ENCODE assay signal across 10 cellular contexts in the genomic region with DNA sequence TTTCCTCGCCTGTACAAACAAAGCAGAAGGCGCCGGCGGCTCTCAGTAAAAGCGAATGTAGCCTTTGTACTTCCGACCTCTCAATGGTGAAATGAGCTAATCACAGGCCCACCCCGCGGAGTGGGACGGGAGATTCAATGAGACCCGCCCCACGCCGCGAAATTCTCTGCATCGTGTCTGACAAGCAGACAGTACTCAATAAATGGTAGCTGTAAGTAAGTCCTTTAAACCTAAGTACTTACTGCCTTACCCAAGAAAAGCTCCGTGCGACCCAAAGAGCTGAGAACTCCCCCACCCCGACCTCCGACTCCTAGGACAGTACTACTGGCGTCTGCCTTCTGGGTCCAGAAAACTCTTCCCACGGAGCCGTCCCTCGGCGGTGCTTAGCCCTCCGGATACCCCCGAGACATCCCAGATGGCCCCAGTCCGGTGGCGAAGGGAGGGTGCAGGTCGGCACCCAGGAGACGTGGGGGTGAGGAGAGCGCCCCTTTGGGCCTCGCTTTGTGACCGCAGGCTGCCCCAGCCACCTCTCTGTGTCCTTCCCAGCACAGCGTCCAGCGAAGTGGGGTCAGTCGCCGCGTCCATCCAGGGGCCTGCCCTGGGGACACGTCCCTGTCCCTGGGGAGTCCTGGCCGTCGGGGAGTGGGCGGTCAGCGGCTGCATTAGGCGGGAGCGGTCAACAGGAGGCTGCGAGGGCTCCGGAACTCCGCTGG. TPM values are rescaled to one million over a fixed set of nuclear protein-coding genes. Genes with fewer than 3 reads are reported as not detected.
A peak's percentile ranks its signal among the peaks of the same experiment; 100 is the strongest.
DNase-seq lines count a peak whose midpoint lies in the region; ATAC-seq, FAIRE-seq and TF ChIP-seq lines count a peak whose summit lies in the region.
"Had no signal": no experiment of that assay in that cellular context is flagged by ENCODE, and none has a peak within 500 bp of the region (broad histone marks: within the 10 kb centered on the region; RNA-seq: fewer than 3 reads in every experiment).

No MANE protein-coding gene starts in this region.

- peaks cover 5% of the 10 kb centered on the region for H3K4me1 Mint-ChIP-seq in activated naive CD4-positive, alpha-beta T cell treated with anti-CD3 and anti-CD28 coated beads, Interleukin-2, amount 10 ng/mL, durations not matched to agents 7 days and 5 days

- no peak overlapping the region for H3K4me2 ChIP-seq in mesenchymal stem cell (ENCODE audit: low read length, poor library complexity, severe bottlenecking)

- peak overlapping the region; percentile 59 for H2BK120ac ChIP-seq in mesenchymal stem cell (ENCODE audit: low read depth, low read length)

- H3K4me1 ChIP-seq in body of pancreas (peaks cover 54% of the 10 kb centered on the region), mesenchymal stem cell (ENCODE audit: control insufficient read depth, insufficient read depth, low read depth, low read length) (peaks cover 39% of the 10 kb centered on the region), transverse colon (peaks cover 0 to 21% (median 13%) of the 10 kb centered on the region in 4 donors)

- no peak overlapping the region for H3K23ac ChIP-seq in mesenchymal stem cell (ENCODE audit: low read length in 2 of 2)

- peak overlapping the region; percentile 28 to 92 for H2BK12ac ChIP-seq in mesenchymal stem cell (ENCODE audit: low read length in 2 of 2)

- H2AK5ac ChIP-seq in mesenchymal stem cell (ENCODE audit: low read length, severe bottlenecking) = peak overlapping the region; percentile 39

- peak overlapping the region; percentile 27 for H4K8ac ChIP-seq in mesenchymal stem cell (ENCODE audit: low read length)

- TF ChIP-seq EP300 in transverse colon (IDR thresholded peaks at IDR 0.05; ENCODE audit: low read depth) = no peak

- no peaks in the 10 kb centered on the region for H3K27me3 ChIP-seq in body of pancreas
- H3K27me3 ChIP-seq in mesenchymal stem cell (ENCODE audit: control insufficient read depth in 1 of 2, insufficient read depth in 1 of 2, low read length in 2 of 2) = peaks cover 3 to 17% of the 10 kb centered on the region in 2 experiments
- peaks cover 37% of the 10 kb centered on the region for H3K27me3 ChIP-seq in transverse colon

- no peak for DNase-seq in activated naive CD4-positive, alpha-beta T cell treated with anti-CD3 and anti-CD28 coated beads, Interleukin-2, amount 10 ng/mL, durations not matched to agents 7 days and 5 days
- DNase-seq in activated naive CD4-positive, alpha-beta T cell treated with anti-CD3 and anti-CD28 coated beads, Interleukin-2, amount 50 U/mL, for 16 hours = no peak
- peak in 1 of 4 donors; percentile 46 for DNase-seq in body of pancreas
- DNase-seq in mesenchymal stem cell = peak; percentile 31
- DNase-seq in transverse colon = no peak
- no peak for DNase-seq in RCC 7860 (ENCODE audit: low spot score)
- DNase-seq in T1000 (lab: John Stamatoyannopoulos, UW) = no peak
- no peak for DNase-seq in kidney glomerular epithelial cell (lab: John Stamatoyannopoulos, UW)
- DNase-seq: effector CD8-positive, alpha-beta T cell had no signal

- H3K27ac ChIP-seq in body of pancreas (peak overlapping the region; percentile 75 to 84 (median 83)), mesenchymal stem cell (ENCODE audit: low read length, poor library complexity, severe bottlenecking) (no peak overlapping the region), transverse colon (peak overlapping the region; percentile 63 to 75 (median 70))

- no peak overlapping the region for H2AFZ ChIP-seq in mesenchymal stem cell (ENCODE audit: low read depth, low read length)

- no peaks in the 10 kb centered on the region for H3K9me3 Mint-ChIP-seq in activated naive CD4-positive, alpha-beta T cell treated with anti-CD3 and anti-CD28 coated beads, Interleukin-2, amount 10 ng/mL, durations not matched to agents 7 days and 5 days

- FAIRE-seq in RCC 7860 (lab: Jason Lieb, UNC) = no peak

- 37 to 52% methylated on average over 42 to 45 of the region's 47 CpGs for WGBS in body of pancreas, 2 donors
- WGBS in mesenchymal stem cell = 49% methylated on average over 44 of the region's 47 CpGs
- WGBS in transverse colon (ENCODE audit: low coverage in 1 of 2), 2 donors = 52% methylated on average over 45 of the region's 47 CpGs; no CpG with 5 or more reads in 1 of the 2 donors

- peaks cover 8% of the 10 kb centered on the region for H3K79me1 ChIP-seq in mesenchymal stem cell (replicated peaks; ENCODE audit: low read length, poor library complexity, severe bottlenecking)

- H3K4me3 ChIP-seq in body of pancreas (no peak overlapping the region), mesenchymal stem cell (ENCODE audit: insufficient read depth in 1 of 2, low read depth in 1 of 2, low read length in 2 of 2) (peak overlapping the region; percentile 33 to 76), transverse colon (peak overlapping the region in 2 of 4 donors; percentile 52 to 56)

- H3K36me3 Mint-ChIP-seq in activated naive CD4-positive, alpha-beta T cell treated with anti-CD3 and anti-CD28 coated beads, Interleukin-2, amount 10 ng/mL, durations not matched to agents 7 days and 5 days = no peaks in the 10 kb centered on the region
- H3K36me3 Mint-ChIP-seq: CD4-positive, CD25-positive, alpha-beta regulatory T cell had no signal

- peak overlapping the region; percentile 58 for H3K9ac ChIP-seq in mesenchymal stem cell (ENCODE audit: low read length)

- TF ChIP-seq POLR2A in body of pancreas (IDR thresholded peaks at IDR 0.05) = no peak
- TF ChIP-seq POLR2A in transverse colon (IDR thresholded peaks at IDR 0.05) = no peak

- peaks cover 72% of the 10 kb centered on the region for H3K27me3 Mint-ChIP-seq in activated naive CD4-positive, alpha-beta T cell treated with anti-CD3 and anti-CD28 coated beads, Interleukin-2, amount 10 ng/mL, durations not matched to agents 7 days and 5 days

- intact Hi-C loops in body of pancreas (cut with DNase I) = loop anchor here (10.0 kb wide), 1 partner anchor 71 kb away; no protein-coding TSS in a partner anchor
- intact Hi-C loops in transverse colon (cut with DNase I; ENCODE audit: low total_unique reads) = loop anchor here (1.0 to 10.0 kb wide), 3 partner anchors 61 to 714 kb away; no protein-coding TSS in a partner anchor

- H2BK5ac ChIP-seq in mesenchymal stem cell (ENCODE audit: low read depth, low read length, poor library complexity, severe bottlenecking) = no peak overlapping the region

- H3K27ac Mint-ChIP-seq in activated naive CD4-positive, alpha-beta T cell treated with anti-CD3 and anti-CD28 coated beads, Interleukin-2, amount 10 ng/mL, durations not matched to agents 7 days and 5 days = no peak overlapping the region
- H3K27ac Mint-ChIP-seq: CD4-positive, CD25-positive, alpha-beta regulatory T cell had no signal

- no peaks in the 10 kb centered on the region for H3K36me3 ChIP-seq in body of pancreas (replicated peaks in 1 of 2; ENCODE audit: insufficient read depth in 1 of 2, low read depth in 2 of 2)
- peaks cover 0 to 1% of the 10 kb centered on the region in 2 experiments for H3K36me3 ChIP-seq in mesenchymal stem cell (ENCODE audit: control insufficient read depth in 1 of 2, insufficient read depth in 2 of 2, low read depth in 1 of 2, low read length in 2 of 2)
- H3K36me3 ChIP-seq in transverse colon = no peaks in the 10 kb centered on the region

- no peaks in the 10 kb centered on the region for H3K9me3 ChIP-seq in body of pancreas
- H3K9me3 ChIP-seq in mesenchymal stem cell (ENCODE audit: control insufficient read depth, low read length) = no peaks in the 10 kb centered on the region
- no peaks in the 10 kb centered on the region for H3K9me3 ChIP-seq in transverse colon

- peak overlapping the region; percentile 31 for H2BK15ac ChIP-seq in mesenchymal stem cell (ENCODE audit: low read depth, poor library complexity, severe bottlenecking)

- H3K4ac ChIP-seq in mesenchymal stem cell (ENCODE audit: low read depth in 1 of 2, low read length in 2 of 2) = peak overlapping the region in 1 of 2 experiments; percentile 71

- peak overlapping the region; percentile 46 for H3K4me3 Mint-ChIP-seq in activated naive CD4-positive, alpha-beta T cell treated with anti-CD3 and anti-CD28 coated beads, Interleukin-2, amount 10 ng/mL, durations not matched to agents 7 days and 5 days
- H3K4me3 Mint-ChIP-seq: CD4-positive, CD25-positive, alpha-beta regulatory T cell had no signal

- TF ChIP-seq CTCF in body of pancreas (IDR thresholded peaks at IDR 0.05) (no peak), transverse colon (IDR thresholded peaks at IDR 0.05) (no peak)

- peak overlapping the region in 1 of 2 experiments; percentile 56 for H3K14ac ChIP-seq in mesenchymal stem cell (ENCODE audit: low read length in 2 of 2)

- H4K91ac ChIP-seq in mesenchymal stem cell (ENCODE audit: low read length) = peak overlapping the region; percentile 57

- in situ Hi-C loops in transverse colon (cut with MboI; ENCODE audit: low pct_ligation_motif_present in 1 of 4, low pct_unique_long_range_greater_than_20kb in 1 of 4, low sequenced_read_pairs in 3 of 4) = loop anchor here (10.0 to 25.0 kb wide), 4 partner anchors 469 to 711 kb away; no protein-coding TSS in a partner anchor

- CTCF ChIA-PET in activated naive CD4-positive, alpha-beta T cell treated with anti-CD3 and anti-CD28 coated beads, Interleukin-2, amount 10 ng/mL, durations not matched to agents 7 days and 5 days (lab: Charles Lee) = interaction anchor here (0.8 to 2.1 kb wide), 7 partner anchors 85 to 715 kb away, joined by 3 to 8 read pairs (median 4); no protein-coding TSS in a partner anchor

- no peak for ATAC-seq in body of pancreas

- H3K18ac ChIP-seq in mesenchymal stem cell (ENCODE audit: low read depth in 1 of 2, low read length in 2 of 2) = peak overlapping the region in 1 of 2 experiments; percentile 65

RNA-seq across cellular contexts. Expression of a gene that starts 1.0 kb away (rescaled TPM):
- total RNA-seq in body of pancreas = 100 to 1,000 TPM in 1 of 2 donors, 10 to 100 TPM in 1; 93.7 to 158 TPM
- polyA plus RNA-seq in mesenchymal stem cell (2013, experiment 1 of 2) = 734 TPM
- polyA plus RNA-seq in mesenchymal stem cell (2013, experiment 2 of 2) = 748 TPM
- 10 to 100 TPM in 3 of 4 donors, 1 to 10 TPM in 1; 6.8 to 19.5 (median 17.9) TPM for total RNA-seq in transverse colon
- total RNA-seq: CD4-positive, CD25-positive, alpha-beta regulatory T cell had no signal
- polyA plus RNA-seq: CD4-positive, CD25-positive, alpha-beta regulatory T cell had no signal

Comparison
In these comparisons a context has a peak if more than half of its experiments do, and no peak if none do; other contexts are left out.
1. H3K4me3 ChIP-seq: peak in mesenchymal stem cell (2 of 2); none in body of pancreas (0 of 2).
2. RNA of a gene that starts 1.0 kb away (total RNA-seq): 93.7 to 158 TPM in body of pancreas; 6.8 to 19.5 TPM in transverse colon; every median in the first group is over 4 times any median in the second.